In the genomic region with DNA sequence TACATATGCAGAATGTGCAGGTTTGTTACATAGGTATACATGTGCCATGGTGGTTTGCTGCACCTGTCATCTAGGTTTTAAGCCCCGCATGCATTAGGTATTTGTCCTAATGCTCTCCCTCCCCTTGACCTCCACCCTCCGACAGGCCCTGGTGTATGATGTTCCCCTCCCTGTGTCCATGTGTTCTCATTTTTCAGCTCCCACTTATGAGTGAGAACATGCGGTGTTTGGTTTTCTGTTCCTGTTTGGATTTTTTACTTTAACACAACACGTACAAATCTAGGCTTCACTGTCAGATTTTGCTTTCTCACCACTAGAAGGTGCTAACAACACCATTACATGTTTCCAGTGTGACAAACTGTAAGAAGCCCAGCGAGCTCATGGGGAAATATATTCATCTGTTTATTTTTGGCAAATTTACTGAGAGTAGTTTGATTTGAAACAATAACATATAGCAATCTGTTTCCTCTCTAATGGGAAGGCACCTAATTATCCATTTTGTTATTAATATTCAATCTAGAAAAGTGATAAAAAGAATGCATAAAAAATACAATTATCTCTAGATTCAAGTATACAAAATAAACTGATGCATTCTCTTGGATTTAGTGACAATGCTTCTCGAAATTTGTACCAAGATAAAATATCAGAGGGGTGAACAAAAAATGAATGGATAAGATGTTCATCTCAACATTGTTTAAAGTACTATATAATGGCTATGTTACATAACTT, we compare ENCODE assay signal across 8 cellular contexts. TPM values are rescaled to one million over a fixed set of nuclear protein-coding genes. Genes with fewer than 3 reads are reported as not detected.
DNase-seq lines count a peak whose midpoint lies in the region; ATAC-seq, FAIRE-seq and TF ChIP-seq lines count a peak whose summit lies in the region.

No MANE protein-coding gene starts in this region.

- H3K9me3 Mint-ChIP-seq in neural crest cell, result no peaks in the 10 kb centered on the region

- H3K27me3 ChIP-seq in endothelial cell of umbilical vein (ENCODE audit: control insufficient read depth in 2 of 2, insufficient read depth in 2 of 2, low read length in 2 of 2), result no peaks in the 10 kb centered on the region

- H3K27ac Mint-ChIP-seq in neural crest cell (ENCODE audit: unreplicated experiment), result no peak overlapping the region

- peak overlapping the region; percentile 38 for H2AFZ ChIP-seq in endothelial cell of umbilical vein (ENCODE audit: low read depth, low read length)

- H4K20me1 ChIP-seq in endothelial cell of umbilical vein (replicated peaks; ENCODE audit: control insufficient read depth, extremely low read depth, insufficient read depth, low read length), result no peaks in the 10 kb centered on the region

- H3K4me1 ChIP-seq in endothelial cell of umbilical vein (ENCODE audit: control insufficient read depth, extremely low read depth, insufficient read depth, low read length), result no peaks in the 10 kb centered on the region

- no peaks in the 10 kb centered on the region for H3K9me1 ChIP-seq in endothelial cell of umbilical vein (replicated peaks; ENCODE audit: control insufficient read depth, extremely low read depth, insufficient read depth, low read length)

- ATAC-seq in GM21390 (IDR thresholded peaks at IDR 0.05; ENCODE audit: unreplicated experiment) (peak; percentile 94), HG03521 (IDR thresholded peaks at IDR 0.05; ENCODE audit: unreplicated experiment) (peak; percentile 93)

- no TSS peak for BruUV-seq in endothelial cell of umbilical vein (replicated peaks; lab: Mats Ljungman, UMichigan)

- intact Hi-C loops in endothelial cell of umbilical vein (cut with micrococcal nuclease), result loop anchor here (1.0 kb wide), 1 partner anchor 201 kb away; no protein-coding TSS in a partner anchor

- no peak overlapping the region for H3K4me3 ChIP-seq in endothelial cell of umbilical vein (replicated peaks in 1 of 3; ENCODE audit: insufficient read depth in 1 of 3, low read depth in 1 of 3, low read length in 3 of 3)

- H3K9me3 ChIP-seq in endothelial cell of umbilical vein (replicated peaks; ENCODE audit: control insufficient read depth, insufficient read depth, low read length), result no peaks in the 10 kb centered on the region

- DNase-seq in NCI-H2196 (lab: John Stamatoyannopoulos, UW; ENCODE audit: unreplicated experiment) (peak; percentile 31), NCI-H2196 treated with DMSO at 0.1 percent for 48 hours (lab: John Stamatoyannopoulos, UW; ENCODE audit: unreplicated experiment) (no peak), SKM-1 treated with dmso at 0.1 percent for 144 hours (lab: John Stamatoyannopoulos, UW; ENCODE audit: unreplicated experiment) (peak; percentile 26), endothelial cell of umbilical vein (ENCODE audit: low read depth, low spot score) (peak; percentile 50), neural crest cell (ENCODE audit: low read depth, low spot score) (no peak)
- no peak for DNase-seq in NK-92 treated with Interleukin-12 subunit alpha and Interleukin-12 subunit beta, amount 100 ng/mL, for 24 hours (lab: John Stamatoyannopoulos, UW)

- no peak overlapping the region for H3K9ac ChIP-seq in endothelial cell of umbilical vein (replicated peaks; ENCODE audit: extremely low read depth, insufficient read depth, low read length)

- H3K79me2 ChIP-seq in endothelial cell of umbilical vein (ENCODE audit: control insufficient read depth, insufficient read depth, low read length), result no peaks in the 10 kb centered on the region

- POLR2A ChIA-PET in endothelial cell of umbilical vein (lab: Charles Lee), result no interaction called here

- CTCF ChIA-PET in endothelial cell of umbilical vein (lab: Charles Lee), result interaction anchor here (0.6 to 9.5 kb wide), 42 partner anchors 8 to 561 kb away, joined by 3 to 140 read pairs (median 4); a partner anchor contains a TSS

- H3K27me3 Mint-ChIP-seq in neural crest cell (ENCODE audit: low read depth), result no peaks in the 10 kb centered on the region

- dilution Hi-C loops in endothelial cell of umbilical vein (cut with MboI; ENCODE audit: extremely low pct_ligation_motif_present, low sequenced_read_pairs), result no loop called here

- peak; percentile 82 for FAIRE-seq in endothelial cell of umbilical vein (lab: Jason Lieb, UNC)

- TF ChIP-seq CTCF in endothelial cell of umbilical vein (IDR thresholded peaks at IDR 0.05; ENCODE audit: extremely low read depth in 1 of 2, insufficient read depth in 1 of 2, low read depth in 1 of 2, low read length in 2 of 2), result peak; percentile 41 to 61
- peak; percentile 71 for TF ChIP-seq CTCF in neural crest cell (conservative IDR thresholded peaks at IDR 0.05)

- H3K36me3 Mint-ChIP-seq in neural crest cell (ENCODE audit: low read depth), result no peaks in the 10 kb centered on the region

- no peak overlapping the region for H3K4me3 Mint-ChIP-seq in neural crest cell

- H3K4me2 ChIP-seq in endothelial cell of umbilical vein (ENCODE audit: insufficient read depth, low read length), result no peak overlapping the region

- H3K4me1 Mint-ChIP-seq in neural crest cell, result peaks cover 4% of the 10 kb centered on the region

- no peak overlapping the region for H3K27ac ChIP-seq in endothelial cell of umbilical vein (ENCODE audit: insufficient read depth, low read depth, low read length)

- H3K36me3 ChIP-seq in endothelial cell of umbilical vein (ENCODE audit: control insufficient read depth in 2 of 2, extremely low read depth in 1 of 2, insufficient read depth in 2 of 2, low read length in 2 of 2), result no peaks in the 10 kb centered on the region

- TF ChIP-seq POLR2A in endothelial cell of umbilical vein (IDR thresholded peaks at IDR 0.05; ENCODE audit: low read depth, low read length), result no peak

TF ChIP-seq in endothelial cell of umbilical vein, 7 proteins besides CTCF, POLR2A, EP300 and RAD21:
- TF ChIP-seq, protein P1, sequence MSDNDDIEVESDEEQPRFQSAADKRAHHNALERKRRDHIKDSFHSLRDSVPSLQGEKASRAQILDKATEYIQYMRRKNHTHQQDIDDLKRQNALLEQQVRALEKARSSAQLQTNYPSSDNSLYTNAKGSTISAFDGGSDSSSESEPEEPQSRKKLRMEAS (IDR thresholded peaks at IDR 0.05; ENCODE audit: insufficient read depth, insufficient read length), result no peak
- TF ChIP-seq POLR2AphosphoS5 (IDR thresholded peaks at IDR 0.05; ENCODE audit: insufficient read depth, low read depth, low read length), result no peak

RNA-seq across cellular contexts. Expression of a gene that starts 23.2 kb away (rescaled TPM):
- total RNA-seq in endothelial cell of umbilical vein (0.60 and 1.4 TPM in 2 replicates), neural crest cell (0.16 and 0.33 TPM in 2 replicates)
- polyA plus RNA-seq in endothelial cell of umbilical vein, result 0.28 and 0.37 TPM in 2 replicates
- polyA plus RNA-seq in endothelial cell of umbilical vein (2011; cell fraction: cytosol; rRNA removed), result 0.43 and 0.68 TPM in 2 replicates
- polyA plus RNA-seq in endothelial cell of umbilical vein (2011; cell fraction: nucleus; rRNA removed), result 0.67 and 0.83 TPM in 2 replicates
- 1.2 and 1.6 TPM in 2 replicates for polyA plus RNA-seq in endothelial cell of umbilical vein (2012)
- polyA minus RNA-seq in endothelial cell of umbilical vein, result 0.59 and 1.5 TPM in 2 replicates
- polyA minus RNA-seq in endothelial cell of umbilical vein (2011; cell fraction: cytosol; rRNA and poly(A)+ RNA removed), result 7.0 TPM
- 0.72 and 1.1 TPM in 2 replicates for polyA minus RNA-seq in endothelial cell of umbilical vein (2011; cell fraction: nucleus; rRNA and poly(A)+ RNA removed)

RNA-seq across cellular contexts. Expression of a gene that starts 53.0 kb away (rescaled TPM):
- 47.3 and 49.9 TPM in 2 replicates for total RNA-seq in endothelial cell of umbilical vein
- 32.9 and 42.8 TPM in 2 replicates for polyA plus RNA-seq in endothelial cell of umbilical vein
- polyA plus RNA-seq in endothelial cell of umbilical vein (2011; cell fraction: cytosol; rRNA removed), result 38.3 and 49.0 TPM in 2 replicates
- 73.7 and 80.9 TPM in 2 replicates for polyA plus RNA-seq in endothelial cell of umbilical vein (2011; cell fraction: nucleus; rRNA removed)
- polyA plus RNA-seq in endothelial cell of umbilical vein (2012), result 60.5 and 68.2 TPM in 2 replicates
- 63.1 and 82.2 TPM in 2 replicates for polyA minus RNA-seq in endothelial cell of umbilical vein
- polyA minus RNA-seq in endothelial cell of umbilical vein (2011; cell fraction: cytosol; rRNA and poly(A)+ RNA removed), result 14.7 TPM
- 114 and 187 TPM in 2 replicates for polyA minus RNA-seq in endothelial cell of umbilical vein (2011; cell fraction: nucleus; rRNA and poly(A)+ RNA removed)
- 41.0 and 42.6 TPM in 2 replicates for total RNA-seq in neural crest cell

Comparison
In these comparisons a context has a peak if more than half of its experiments do, and no peak if none do; other contexts are left out.
1. DNase-seq: peak in NCI-H2196 (single experiment), SKM-1 treated with dmso at 0.1 percent for 144 hours (single experiment) and endothelial cell of umbilical vein (single experiment); none in NCI-H2196 treated with DMSO at 0.1 percent for 48 hours (single experiment), neural crest cell (single experiment) and NK-92 treated with Interleukin-12 subunit alpha and Interleukin-12 subunit beta, amount 100 ng/mL, for 24 hours (single experiment).